21 cellular contexts compared by ENCODE assay signal in the genomic region with DNA sequence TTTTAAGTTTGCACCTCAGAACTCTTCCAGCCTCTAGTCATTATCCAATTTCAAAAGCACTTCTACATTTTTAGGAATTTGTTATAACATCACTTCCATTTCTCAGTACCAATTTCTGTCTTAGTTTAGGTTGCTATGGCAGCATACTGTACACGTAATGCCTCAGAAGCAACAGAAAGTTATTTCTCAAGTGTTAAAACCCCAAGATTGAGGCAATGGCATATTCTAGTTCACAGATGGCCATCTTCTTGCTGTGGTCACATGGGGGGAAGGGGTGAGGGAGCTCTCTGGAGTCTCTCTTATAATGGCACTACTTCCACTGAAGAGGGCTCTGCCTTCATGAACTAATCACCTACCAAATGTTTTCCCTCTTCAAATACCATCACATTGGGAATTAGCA.
"Had no signal": no experiment of that assay in that cellular context is flagged by ENCODE, and none has a peak within 500 bp of the region (broad histone marks: within the 10 kb centered on the region; RNA-seq: fewer than 3 reads in every experiment).

No MANE protein-coding gene starts in this region.

- H3K9me3 ChIP-seq: right lobe of liver, suprapubic skin, thyroid gland, upper lobe of left lung, vagina had no signal

- H3K36me3 ChIP-seq: heart right ventricle, right lobe of liver, suprapubic skin, thyroid gland, upper lobe of left lung, vagina had no signal

- H3K27me3 ChIP-seq: heart right ventricle, right lobe of liver, suprapubic skin, thyroid gland, upper lobe of left lung, vagina had no signal

- DNase-seq: cortex of kidney; effector memory CD4-positive, alpha-beta T cell; heart right ventricle; hypothalamus; kidney glomerular epithelial cell; naive thymus-derived CD4-positive, alpha-beta T cell; posterior cingulate gyrus; retina; right lobe of liver; stimulated activated CD4-positive, alpha-beta T cell treated with anti-CD3 and anti-CD28 coated beads, Interleukin-4, amount 100 ng/mL, for 1 hour; stimulated activated CD8-positive, alpha-beta memory T cell treated with anti-CD3 and anti-CD28 coated beads, Interleukin-4, amount 100 ng/mL, for 48 hours; stimulated activated naive CD8-positive, alpha-beta T cell treated with anti-CD3 and anti-CD28 coated beads, Interleukin-15, Interleukin-2, amounts not matched to agents 100 U/mL and 50 U/mL, for 24 hours; thyroid gland; upper lobe of left lung had no signal

- H3K4me3 ChIP-seq: heart right ventricle, right lobe of liver, suprapubic skin, thyroid gland, upper lobe of left lung, vagina had no signal

- H3K27ac ChIP-seq: heart right ventricle, right lobe of liver, suprapubic skin, thyroid gland, upper lobe of left lung, vagina had no signal

- ATAC-seq: esophagus mucosa; heart right ventricle; naive thymus-derived CD4-positive, alpha-beta T cell; right lobe of liver; stimulated activated effector memory CD8-positive, alpha-beta T cell treated with anti-CD3 and anti-CD28 coated beads, Interleukin-12 subunit alpha, Interleukin-12 subunit beta, amount 100 ng/mL, for 72 hours; stimulated activated naive CD8-positive, alpha-beta T cell treated with anti-CD3 and anti-CD28 coated beads, Interleukin-15, Interleukin-2, amounts not matched to agents 100 U/mL and 50 U/mL, for 24 hours had no signal

- H3K4me1 ChIP-seq: heart right ventricle, right lobe of liver, thyroid gland, upper lobe of left lung, vagina had no signal

- FAIRE-seq: endometrium, frontal cortex, islet of Langerhans had no signal
